In genomic region chr10:103053659-103054581, GRCh38 we compare ENCODE assay signal across 8 cellular contexts.
DNase-seq lines count a peak whose midpoint lies in the region; ATAC-seq and TF ChIP-seq lines count a peak whose summit lies in the region.

No MANE protein-coding gene starts in this region.

- intact Hi-C loops in dorsolateral prefrontal cortex (cut with DNase I): loop anchor here in 1 of 2 donors (1.0 kb wide), 1 partner anchor 135 kb away; no protein-coding TSS in a partner anchor

- H3K27me3 ChIP-seq in dorsolateral prefrontal cortex: no peaks in the 10 kb centered on the region

- peak in 44 of 56 donors; percentile 9 to 55 (median 36) for TF ChIP-seq CTCF in dorsolateral prefrontal cortex (IDR thresholded peaks at IDR 0.05 in 54 of 56, conservative IDR thresholded peaks at IDR 0.05 in 2 of 56; ENCODE audit: low read depth in 1 of 56, partially characterized antibody in 56 of 56)

- H3K4me3 ChIP-seq in dorsolateral prefrontal cortex: peak overlapping the region in 56 of 59 donors; percentile 8 to 59 (median 38)

- peak; percentile 71 for DNase-seq in DMS53 treated with DMSO at 0.1 percent for 48 hours (lab: John Stamatoyannopoulos, UW; ENCODE audit: unreplicated experiment)
- peak; percentile 20 to 54 for DNase-seq in Kasumi-1 (lab: John Stamatoyannopoulos, UW)
- DNase-seq in activated CD4-positive, alpha-beta T cell treated with anti-CD3 and anti-CD28 coated beads, Interleukin-2, amount 50 U/mL, for 4 hours: peak; percentile 6 to 13
- DNase-seq in dorsolateral prefrontal cortex: peak; percentile 34 to 83 (median 75)
- DNase-seq in lung microvascular endothelial cell (ENCODE audit: low read depth in 2 of 2): peak; percentile 67 to 72
- peak; percentile 28 to 32 for DNase-seq in stimulated activated CD8-positive, alpha-beta memory T cell treated with anti-CD3 and anti-CD28 coated beads, Interleukin-15, amount 100 ng/mL, for 48 hours (ENCODE audit: low read depth in 2 of 2)
- no peak for DNase-seq in NCI-H2081 (lab: John Stamatoyannopoulos, UW)

- ATAC-seq in GM21515 (IDR thresholded peaks at IDR 0.05; ENCODE audit: unreplicated experiment): peak; percentile 58

- peak overlapping the region in 54 of 59 donors; percentile 0 to 84 (median 54) for H3K27ac ChIP-seq in dorsolateral prefrontal cortex

Comparison
In these comparisons a context has a peak if more than half of its experiments do, and no peak if none do; other contexts are left out.
1. DNase-seq: peak in DMS53 treated with DMSO at 0.1 percent for 48 hours (single experiment), Kasumi-1 (2 of 2), activated CD4-positive, alpha-beta T cell treated with anti-CD3 and anti-CD28 coated beads, Interleukin-2, amount 50 U/mL, for 4 hours (2 of 2), dorsolateral prefrontal cortex (10 of 10), lung microvascular endothelial cell (2 of 2) and stimulated activated CD8-positive, alpha-beta memory T cell treated with anti-CD3 and anti-CD28 coated beads, Interleukin-15, amount 100 ng/mL, for 48 hours (2 of 2); none in NCI-H2081 (0 of 2).